Comparison of ENCODE assay signal across 15 cellular contexts in the genomic region with DNA sequence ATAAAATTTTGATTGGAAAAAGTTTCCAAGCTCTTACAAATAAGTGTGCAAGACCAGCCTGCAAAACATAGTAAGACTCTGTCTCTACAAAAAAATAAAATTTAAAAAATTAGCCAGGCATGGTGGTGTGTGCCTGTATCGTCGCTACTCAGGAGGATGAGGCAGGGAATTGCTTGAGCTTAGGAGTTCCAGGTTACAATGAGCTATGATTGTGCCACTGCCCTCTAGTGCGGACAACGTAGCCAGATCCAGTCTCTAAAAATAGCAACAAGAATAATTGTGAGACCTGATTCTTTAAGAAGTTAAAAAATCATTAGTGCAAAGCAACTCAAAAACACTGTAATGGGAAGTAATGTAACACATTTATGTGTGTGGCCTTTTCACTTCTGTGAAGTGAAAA.
DNase-seq lines count a peak whose midpoint lies in the region; ATAC-seq and TF ChIP-seq lines count a peak whose summit lies in the region.
"Had no signal": no experiment of that assay in that cellular context is flagged by ENCODE, and none has a peak within 500 bp of the region (broad histone marks: within the 10 kb centered on the region; RNA-seq: fewer than 3 reads in every experiment).

No MANE protein-coding gene starts in this region.

- no peaks in the 10 kb centered on the region for H3K9me3 Mint-ChIP-seq in WTC11

- H3K36me3 ChIP-seq in heart right ventricle (no peaks in the 10 kb centered on the region), ascending aorta (no peaks in the 10 kb centered on the region), thoracic aorta (no peaks in the 10 kb centered on the region)
- H3K36me3 ChIP-seq: BE2C had no signal

- WGBS in heart right ventricle, 2 donors: 55 to 64% methylated on average over 4 of the region's 4 CpGs

- DNase-seq in heart right ventricle (no peak), Right ventricle myocardium inferior (ENCODE audit: missing footprints) (no peak), ascending aorta (ENCODE audit: low spot score in 2 of 2) (no peak), left lobe of liver (ENCODE audit: low spot score) (no peak), thoracic aorta (ENCODE audit: low spot score) (no peak), RWPE1 (ENCODE audit: low spot score) (no peak), WTC11 (ENCODE audit: low spot score) (no peak), T-helper 9 cell (no peak)
- DNase-seq: 8988T; BE2C; C1 segment of cervical spinal cord; Caco-2; CD4-positive, alpha-beta T cell; GM23248; HCEC 1CT had no signal

- POLR2A ChIA-PET in RWPE1 (lab: Yijun Ruan, JAX; ENCODE audit: low non-redundant PET) (no interaction called here), WTC11 (lab: Charles Lee) (no interaction called here)

- H3K27me3 Mint-ChIP-seq in WTC11 (ENCODE audit: low read depth): no peaks in the 10 kb centered on the region
- H3K27me3 Mint-ChIP-seq: CD4-positive, alpha-beta T cell had no signal

- intact Hi-C loops in heart right ventricle (cut with DNase I) (loop anchor here in 4 of 10 donors (10.0 kb wide), 5 partner anchors 162 to 388 kb away; a partner anchor contains a TSS), Right ventricle myocardium inferior (cut with DNase I) (no loop called here), ascending aorta (cut with DNase I) (no loop called here)

- TF ChIP-seq CTCF in heart right ventricle (IDR thresholded peaks at IDR 0.05) (peak in 5 of 9 donors; percentile 11 to 38 (median 21)), ascending aorta (IDR thresholded peaks at IDR 0.05) (peak in 2 of 3 experiments; percentile 13 to 30), thoracic aorta (IDR thresholded peaks at IDR 0.05) (no peak), RWPE1 (conservative IDR thresholded peaks at IDR 0.05; ENCODE audit: low read depth) (no peak), WTC11 (IDR thresholded peaks at IDR 0.05) (no peak)

- H3K4me1 ChIP-seq in heart right ventricle (peaks cover 0 to 55% (median 16%) of the 10 kb centered on the region in 9 donors), ascending aorta (peaks cover 3 to 32% of the 10 kb centered on the region in 2 donors), thoracic aorta (ENCODE audit: control insufficient read depth in 1 of 2, low read depth in 2 of 2) (peaks cover 19 to 50% of the 10 kb centered on the region in 2 donors)

- H3K36me3 Mint-ChIP-seq in WTC11: no peaks in the 10 kb centered on the region

- peak in 2 of 8 donors; percentile 35 to 41 for ATAC-seq in heart right ventricle
- no peak for ATAC-seq in Right ventricle myocardium inferior
- ATAC-seq in left lobe of liver: peak; percentile 37
- no peak for ATAC-seq in thoracic aorta (ENCODE audit: insufficient number of reproducible peaks, low FRiP score, low read depth)
- no peak for ATAC-seq in WTC11

- H3K27ac ChIP-seq in heart right ventricle (peak overlapping the region in 3 of 10 donors; percentile 13 to 36 (median 27)), ascending aorta (peak overlapping the region; percentile 23 to 51), thoracic aorta (peak overlapping the region; percentile 11 to 21), RWPE1 (no peak overlapping the region)
- H3K27ac ChIP-seq: GM23248 had no signal

- no peak overlapping the region for H3K27ac Mint-ChIP-seq in WTC11
- H3K27ac Mint-ChIP-seq: CD4-positive, alpha-beta T cell had no signal

- H3K4me1 Mint-ChIP-seq in WTC11: peaks cover 5% of the 10 kb centered on the region

- H3K27me3 ChIP-seq in heart right ventricle (no peaks in the 10 kb centered on the region), ascending aorta (no peaks in the 10 kb centered on the region), thoracic aorta (replicated peaks; ENCODE audit: insufficient read depth) (no peaks in the 10 kb centered on the region)
- H3K27me3 ChIP-seq: BE2C had no signal

- H3K9me3 ChIP-seq in heart right ventricle (no peaks in the 10 kb centered on the region), ascending aorta (no peaks in the 10 kb centered on the region), thoracic aorta (no peaks in the 10 kb centered on the region)
- H3K9me3 ChIP-seq: BE2C, Caco-2 had no signal

- H3K4me3 Mint-ChIP-seq in WTC11: no peak overlapping the region
- H3K4me3 Mint-ChIP-seq: CD4-positive, alpha-beta T cell had no signal

- CTCF ChIA-PET in RWPE1 (lab: Yijun Ruan, JAX) (no interaction called here), WTC11 (lab: Charles Lee) (no interaction called here)

- H3K4me3 ChIP-seq in heart right ventricle (no peak overlapping the region), ascending aorta (no peak overlapping the region), thoracic aorta (no peak overlapping the region)
- H3K4me3 ChIP-seq: GM23248 had no signal

TF ChIP-seq in WTC11, 78 proteins besides CTCF, POLR2A, EP300 and RAD21:
- TF ChIP-seq ZNF423 (CRISPR knock-in tag; IDR thresholded peaks at IDR 0.05) (no peak), FOXJ3 (CRISPR knock-in tag; IDR thresholded peaks at IDR 0.05; ENCODE audit: borderline replicate concordance) (no peak), ZNF416 (CRISPR knock-in tag; IDR thresholded peaks at IDR 0.05) (no peak)
- TF ChIP-seq, protein P1, sequence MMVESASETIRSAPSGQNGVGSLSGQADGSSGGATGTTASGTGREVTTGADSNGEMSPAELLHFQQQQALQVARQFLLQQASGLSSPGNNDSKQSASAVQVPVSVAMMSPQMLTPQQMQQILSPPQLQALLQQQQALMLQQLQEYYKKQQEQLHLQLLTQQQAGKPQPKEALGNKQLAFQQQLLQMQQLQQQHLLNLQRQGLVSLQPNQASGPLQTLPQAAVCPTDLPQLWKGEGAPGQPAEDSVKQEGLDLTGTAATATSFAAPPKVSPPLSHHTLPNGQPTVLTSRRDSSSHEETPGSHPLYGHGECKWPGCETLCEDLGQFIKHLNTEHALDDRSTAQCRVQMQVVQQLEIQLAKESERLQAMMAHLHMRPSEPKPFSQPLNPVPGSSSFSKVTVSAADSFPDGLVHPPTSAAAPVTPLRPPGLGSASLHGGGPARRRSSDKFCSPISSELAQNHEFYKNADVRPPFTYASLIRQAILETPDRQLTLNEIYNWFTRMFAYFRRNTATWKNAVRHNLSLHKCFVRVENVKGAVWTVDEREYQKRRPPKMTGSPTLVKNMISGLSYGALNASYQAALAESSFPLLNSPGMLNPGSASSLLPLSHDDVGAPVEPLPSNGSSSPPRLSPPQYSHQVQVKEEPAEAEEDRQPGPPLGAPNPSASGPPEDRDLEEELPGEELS (CRISPR knock-in tag; IDR thresholded peaks at IDR 0.05): no peak

Comparison
In these comparisons a context has a peak if more than half of its experiments do, and no peak if none do; other contexts are left out.
1. CTCF ChIP-seq: peak in heart right ventricle (5 of 9) and ascending aorta (2 of 3); none in thoracic aorta (single experiment), RWPE1 (single experiment) and WTC11 (single experiment).